Comparison of ENCODE assay signal across 15 cellular contexts in the genomic region with DNA sequence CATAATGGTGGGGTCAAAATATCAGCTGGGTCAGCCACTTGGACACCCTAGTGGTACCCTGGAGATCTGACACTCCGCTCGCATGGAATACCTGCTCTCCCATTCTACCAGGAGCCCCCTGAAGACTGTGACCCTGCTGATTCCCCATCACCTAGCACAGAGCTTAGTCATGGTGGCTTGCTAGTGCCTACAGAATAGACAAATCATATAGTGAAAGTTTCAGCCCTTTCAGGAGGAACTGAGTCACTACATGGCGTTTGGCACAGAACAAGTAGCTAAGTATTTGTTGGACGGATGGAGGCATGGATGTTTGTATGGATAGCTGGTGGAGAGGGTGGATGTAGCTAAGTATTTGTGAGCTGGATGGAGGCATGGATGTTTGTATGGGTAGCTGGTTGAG.
DNase-seq lines count a peak whose midpoint lies in the region; ATAC-seq and TF ChIP-seq lines count a peak whose summit lies in the region.
"Had no signal": no experiment of that assay in that cellular context is flagged by ENCODE, and none has a peak within 500 bp of the region (broad histone marks: within the 10 kb centered on the region; RNA-seq: fewer than 3 reads in every experiment).

No MANE protein-coding gene starts in this region.

- POLR2A ChIA-PET in activated CD8-positive, alpha-beta T cell treated with anti-CD3 and anti-CD28 coated beads for 36 hours (lab: Charles Lee) = interaction anchor here (1.2 kb wide), 1 partner anchor 8 kb away, joined by 4 read pairs; no protein-coding TSS in a partner anchor
- POLR2A ChIA-PET in activated CD8-positive, alpha-beta T cell treated with anti-CD3 and anti-CD28 coated beads, Interleukin-2, amount 10 ng/mL, durations not matched to agents 7 days and 5 days (lab: Charles Lee) = no interaction called here
- POLR2A ChIA-PET in CD8-positive, alpha-beta T cell (lab: Charles Lee) = no interaction called here

- H3K27ac ChIP-seq in CD8-positive, alpha-beta T cell (ENCODE audit: low read depth, low read length) = no peak overlapping the region
- H3K27ac ChIP-seq in neural progenitor cell = no peak overlapping the region
- H3K27ac ChIP-seq: A549 had no signal

- no peaks in the 10 kb centered on the region for H3K4me1 ChIP-seq in CD8-positive, alpha-beta T cell (ENCODE audit: insufficient read depth, low read length)
- H3K4me1 ChIP-seq in neural progenitor cell = peaks cover 21% of the 10 kb centered on the region
- H3K4me1 ChIP-seq: A549 had no signal

- no peak overlapping the region for H3K9ac ChIP-seq in neural progenitor cell

- peaks cover 19% of the 10 kb centered on the region for H3K27me3 ChIP-seq in CD8-positive, alpha-beta T cell (ENCODE audit: insufficient read depth, low read length)
- H3K27me3 ChIP-seq in neural progenitor cell = peaks cover 100% of the 10 kb centered on the region

- no peak overlapping the region for H2AFZ ChIP-seq in neural progenitor cell (replicated peaks)

- peak; percentile 62 for ATAC-seq in activated CD8-positive, alpha-beta T cell treated with anti-CD3 and anti-CD28 coated beads for 36 hours
- ATAC-seq in activated CD8-positive, alpha-beta T cell treated with anti-CD3 and anti-CD28 coated beads, Interleukin-2, amount 10 ng/mL, durations not matched to agents 7 days and 5 days = no peak
- ATAC-seq in CD8-positive, alpha-beta T cell = no peak
- peak; percentile 85 for ATAC-seq in activated T-helper 17 cell treated with anti-CD3 and anti-CD28 coated beads, Interleukin-2, amount 50 U/mL, for 72 hours (replicated peaks)
- no peak for ATAC-seq in natural killer cell
- no peak for ATAC-seq in effector memory CD8-positive, alpha-beta T cell (replicated peaks)
- ATAC-seq: A549, GM12878, Panc1 had no signal

- no peak overlapping the region for H3K4me3 Mint-ChIP-seq in activated CD8-positive, alpha-beta T cell treated with anti-CD3 and anti-CD28 coated beads for 36 hours
- no peak overlapping the region for H3K4me3 Mint-ChIP-seq in activated CD8-positive, alpha-beta T cell treated with anti-CD3 and anti-CD28 coated beads, Interleukin-2, amount 10 ng/mL, durations not matched to agents 7 days and 5 days
- H3K4me3 Mint-ChIP-seq in CD8-positive, alpha-beta T cell = no peak overlapping the region
- no peak overlapping the region for H3K4me3 Mint-ChIP-seq in activated T-helper 17 cell treated with anti-CD3 and anti-CD28 coated beads, Interleukin-2, amount 50 U/mL, for 72 hours
- no peak overlapping the region for H3K4me3 Mint-ChIP-seq in neural progenitor cell
- H3K4me3 Mint-ChIP-seq in activated T-helper 1 cell treated with anti-CD3 and anti-CD28 coated beads, Interleukin-12 subunit alpha, Interleukin-12 subunit beta, Interleukin-2, Interleukin-4 antibody, amounts not matched to agents 30 ng/mL and 10 ng/mL and 1 ng/mL, durations not matched to agents 14 hours and 24 hours and 36 hours = no peak overlapping the region
- no peak overlapping the region for H3K4me3 Mint-ChIP-seq in natural killer cell
- H3K4me3 Mint-ChIP-seq in effector memory CD8-positive, alpha-beta T cell = no peak overlapping the region

- H4K20me1 ChIP-seq in neural progenitor cell (ENCODE audit: low read depth) = peaks cover 86% of the 10 kb centered on the region

- H3K4me3 ChIP-seq in CD8-positive, alpha-beta T cell (ENCODE audit: low read depth, low read length) = no peak overlapping the region
- no peak overlapping the region for H3K4me3 ChIP-seq in neural progenitor cell
- H3K4me3 ChIP-seq: A549, GM12878 had no signal

- DNase-seq in activated CD8-positive, alpha-beta T cell treated with anti-CD3 and anti-CD28 coated beads for 36 hours = peak; percentile 30
- no peak for DNase-seq in activated CD8-positive, alpha-beta T cell treated with anti-CD3 and anti-CD28 coated beads, Interleukin-2, amount 10 ng/mL, durations not matched to agents 7 days and 5 days
- DNase-seq in CD8-positive, alpha-beta T cell = no peak
- DNase-seq in neural progenitor cell (ENCODE audit: low spot score) (peak; percentile 1), natural killer cell (no peak)
- DNase-seq in activated T-helper 1 cell treated with anti-CD3 and anti-CD28 coated beads, Interleukin-12 subunit alpha, Interleukin-12 subunit beta, Interleukin-2, Interleukin-4 antibody, amounts not matched to agents 30 ng/mL and 10 ng/mL and 1 ng/mL, durations not matched to agents 14 hours and 24 hours and 36 hours (ENCODE audit: low spot score) = no peak
- DNase-seq in effector memory CD8-positive, alpha-beta T cell = no peak
- DNase-seq: DMS53, NCI-H1417, NCI-H1930, NCI-H510A had no signal

- no peaks in the 10 kb centered on the region for H3K9me3 Mint-ChIP-seq in activated CD8-positive, alpha-beta T cell treated with anti-CD3 and anti-CD28 coated beads for 36 hours
- no peaks in the 10 kb centered on the region for H3K9me3 Mint-ChIP-seq in activated CD8-positive, alpha-beta T cell treated with anti-CD3 and anti-CD28 coated beads, Interleukin-2, amount 10 ng/mL, durations not matched to agents 7 days and 5 days (ENCODE audit: insufficient read depth)
- H3K9me3 Mint-ChIP-seq in CD8-positive, alpha-beta T cell = no peaks in the 10 kb centered on the region
- no peaks in the 10 kb centered on the region for H3K9me3 Mint-ChIP-seq in activated T-helper 17 cell treated with anti-CD3 and anti-CD28 coated beads, Interleukin-2, amount 50 U/mL, for 72 hours
- no peaks in the 10 kb centered on the region for H3K9me3 Mint-ChIP-seq in neural progenitor cell
- no peaks in the 10 kb centered on the region for H3K9me3 Mint-ChIP-seq in activated T-helper 1 cell treated with anti-CD3 and anti-CD28 coated beads, Interleukin-12 subunit alpha, Interleukin-12 subunit beta, Interleukin-2, Interleukin-4 antibody, amounts not matched to agents 30 ng/mL and 10 ng/mL and 1 ng/mL, durations not matched to agents 14 hours and 24 hours and 36 hours
- no peaks in the 10 kb centered on the region for H3K9me3 Mint-ChIP-seq in natural killer cell
- no peaks in the 10 kb centered on the region for H3K9me3 Mint-ChIP-seq in effector memory CD8-positive, alpha-beta T cell

- H3K4me2 ChIP-seq in neural progenitor cell = no peak overlapping the region
- H3K4me2 ChIP-seq: A549 had no signal

- no peak for TF ChIP-seq CTCF in activated CD8-positive, alpha-beta T cell treated with anti-CD3 and anti-CD28 coated beads for 36 hours (IDR thresholded peaks at IDR 0.05)
- TF ChIP-seq CTCF in CD8-positive, alpha-beta T cell (IDR thresholded peaks at IDR 0.05) = no peak
- TF ChIP-seq CTCF in neural progenitor cell (IDR thresholded peaks at IDR 0.05) (peak; percentile 20), natural killer cell (IDR thresholded peaks at IDR 0.05) (no peak)

- CTCF ChIA-PET in activated CD8-positive, alpha-beta T cell treated with anti-CD3 and anti-CD28 coated beads for 36 hours (lab: Charles Lee) = interaction anchor here (1.2 to 3.4 kb wide), 4 partner anchors 11 to 62 kb away, joined by 4 to 28 read pairs (median 9); no protein-coding TSS in a partner anchor
- CTCF ChIA-PET in activated CD8-positive, alpha-beta T cell treated with anti-CD3 and anti-CD28 coated beads, Interleukin-2, amount 10 ng/mL, durations not matched to agents 7 days and 5 days (lab: Charles Lee) = interaction anchor here (1.2 to 2.7 kb wide), 3 partner anchors 11 to 103 kb away, joined by 3 to 27 read pairs (median 4); no protein-coding TSS in a partner anchor
- CTCF ChIA-PET in CD8-positive, alpha-beta T cell (lab: Charles Lee) = interaction anchor here (0.7 to 2.0 kb wide), 2 partner anchors 11 to 1110 kb away, joined by 3 to 7 read pairs; no protein-coding TSS in a partner anchor

- no peaks in the 10 kb centered on the region for H3K79me2 ChIP-seq in neural progenitor cell (ENCODE audit: low read depth)

- intact Hi-C loops in activated CD8-positive, alpha-beta T cell treated with anti-CD3 and anti-CD28 coated beads for 36 hours (cut with micrococcal nuclease) = no loop called here
- intact Hi-C loops in CD8-positive, alpha-beta T cell (cut with DNase I, micrococcal nuclease) = no loop called here
- intact Hi-C loops in activated T-helper 1 cell treated with anti-CD3 and anti-CD28 coated beads, Interleukin-12 subunit alpha, Interleukin-12 subunit beta, Interleukin-2, Interleukin-4 antibody, amounts not matched to agents 30 ng/mL and 10 ng/mL and 1 ng/mL, durations not matched to agents 14 hours and 24 hours and 36 hours (cut with micrococcal nuclease) = no loop called here
- intact Hi-C loops in natural killer cell (cut with micrococcal nuclease) = no loop called here

- peaks cover 72% of the 10 kb centered on the region for H3K27me3 Mint-ChIP-seq in activated CD8-positive, alpha-beta T cell treated with anti-CD3 and anti-CD28 coated beads for 36 hours
- peaks cover 70% of the 10 kb centered on the region for H3K27me3 Mint-ChIP-seq in activated CD8-positive, alpha-beta T cell treated with anti-CD3 and anti-CD28 coated beads, Interleukin-2, amount 10 ng/mL, durations not matched to agents 7 days and 5 days (ENCODE audit: low read depth)
- H3K27me3 Mint-ChIP-seq in CD8-positive, alpha-beta T cell (ENCODE audit: low read depth) = peaks cover 68% of the 10 kb centered on the region
- peaks cover 61% of the 10 kb centered on the region for H3K27me3 Mint-ChIP-seq in activated T-helper 17 cell treated with anti-CD3 and anti-CD28 coated beads, Interleukin-2, amount 50 U/mL, for 72 hours
- H3K27me3 Mint-ChIP-seq in neural progenitor cell (ENCODE audit: insufficient read depth, low read depth) = peaks cover 52% of the 10 kb centered on the region
- H3K27me3 Mint-ChIP-seq in activated T-helper 1 cell treated with anti-CD3 and anti-CD28 coated beads, Interleukin-12 subunit alpha, Interleukin-12 subunit beta, Interleukin-2, Interleukin-4 antibody, amounts not matched to agents 30 ng/mL and 10 ng/mL and 1 ng/mL, durations not matched to agents 14 hours and 24 hours and 36 hours (ENCODE audit: insufficient read depth) = peaks cover 74% of the 10 kb centered on the region
- peaks cover 76% of the 10 kb centered on the region in 2 donors for H3K27me3 Mint-ChIP-seq in natural killer cell (ENCODE audit: low read depth in 2 of 2)
- peaks cover 80 to 93% of the 10 kb centered on the region in 2 donors for H3K27me3 Mint-ChIP-seq in effector memory CD8-positive, alpha-beta T cell

- H3F3A ChIP-seq in neural progenitor cell (ENCODE audit: low read depth) = peaks cover 39% of the 10 kb centered on the region

- H3K36me3 ChIP-seq in CD8-positive, alpha-beta T cell (ENCODE audit: insufficient read depth, low read length) = no peaks in the 10 kb centered on the region
- H3K36me3 ChIP-seq in neural progenitor cell = no peaks in the 10 kb centered on the region

- H3K4me1 Mint-ChIP-seq in activated CD8-positive, alpha-beta T cell treated with anti-CD3 and anti-CD28 coated beads for 36 hours (ENCODE audit: low read depth) = peaks cover 12% of the 10 kb centered on the region
- peaks cover 2% of the 10 kb centered on the region for H3K4me1 Mint-ChIP-seq in activated CD8-positive, alpha-beta T cell treated with anti-CD3 and anti-CD28 coated beads, Interleukin-2, amount 10 ng/mL, durations not matched to agents 7 days and 5 days (ENCODE audit: low read depth)
- peaks cover 9% of the 10 kb centered on the region for H3K4me1 Mint-ChIP-seq in CD8-positive, alpha-beta T cell (ENCODE audit: low read depth)
- H3K4me1 Mint-ChIP-seq in activated T-helper 17 cell treated with anti-CD3 and anti-CD28 coated beads, Interleukin-2, amount 50 U/mL, for 72 hours = peaks cover 5% of the 10 kb centered on the region
- H3K4me1 Mint-ChIP-seq in neural progenitor cell = peaks cover 50% of the 10 kb centered on the region
- peaks cover 5% of the 10 kb centered on the region for H3K4me1 Mint-ChIP-seq in activated T-helper 1 cell treated with anti-CD3 and anti-CD28 coated beads, Interleukin-12 subunit alpha, Interleukin-12 subunit beta, Interleukin-2, Interleukin-4 antibody, amounts not matched to agents 30 ng/mL and 10 ng/mL and 1 ng/mL, durations not matched to agents 14 hours and 24 hours and 36 hours (ENCODE audit: low read depth)
- peaks cover 9 to 13% of the 10 kb centered on the region in 2 donors for H3K4me1 Mint-ChIP-seq in natural killer cell
- peaks cover 3 to 7% of the 10 kb centered on the region in 2 donors for H3K4me1 Mint-ChIP-seq in effector memory CD8-positive, alpha-beta T cell (ENCODE audit: low read depth in 2 of 2)

- H3K36me3 Mint-ChIP-seq in activated CD8-positive, alpha-beta T cell treated with anti-CD3 and anti-CD28 coated beads for 36 hours (ENCODE audit: low read depth) = no peaks in the 10 kb centered on the region
- H3K36me3 Mint-ChIP-seq in activated CD8-positive, alpha-beta T cell treated with anti-CD3 and anti-CD28 coated beads, Interleukin-2, amount 10 ng/mL, durations not matched to agents 7 days and 5 days (ENCODE audit: low read depth) = no peaks in the 10 kb centered on the region
- H3K36me3 Mint-ChIP-seq in CD8-positive, alpha-beta T cell = no peaks in the 10 kb centered on the region
- no peaks in the 10 kb centered on the region for H3K36me3 Mint-ChIP-seq in activated T-helper 17 cell treated with anti-CD3 and anti-CD28 coated beads, Interleukin-2, amount 50 U/mL, for 72 hours (ENCODE audit: low read depth)
- H3K36me3 Mint-ChIP-seq in neural progenitor cell = peaks cover 1% of the 10 kb centered on the region
- H3K36me3 Mint-ChIP-seq in activated T-helper 1 cell treated with anti-CD3 and anti-CD28 coated beads, Interleukin-12 subunit alpha, Interleukin-12 subunit beta, Interleukin-2, Interleukin-4 antibody, amounts not matched to agents 30 ng/mL and 10 ng/mL and 1 ng/mL, durations not matched to agents 14 hours and 24 hours and 36 hours (ENCODE audit: low read depth) = peaks cover 3% of the 10 kb centered on the region
- H3K36me3 Mint-ChIP-seq in natural killer cell = no peaks in the 10 kb centered on the region
- no peaks in the 10 kb centered on the region for H3K36me3 Mint-ChIP-seq in effector memory CD8-positive, alpha-beta T cell (ENCODE audit: insufficient read depth)

- no peaks in the 10 kb centered on the region for H3K9me3 ChIP-seq in CD8-positive, alpha-beta T cell (ENCODE audit: low read length)
- no peaks in the 10 kb centered on the region for H3K9me3 ChIP-seq in neural progenitor cell (ENCODE audit: low read depth)
- H3K9me3 ChIP-seq: A549 had no signal

- H3K27ac Mint-ChIP-seq in activated CD8-positive, alpha-beta T cell treated with anti-CD3 and anti-CD28 coated beads for 36 hours = no peak overlapping the region
- no peak overlapping the region for H3K27ac Mint-ChIP-seq in activated CD8-positive, alpha-beta T cell treated with anti-CD3 and anti-CD28 coated beads, Interleukin-2, amount 10 ng/mL, durations not matched to agents 7 days and 5 days
- H3K27ac Mint-ChIP-seq in CD8-positive, alpha-beta T cell = peak overlapping the region; percentile 1
- no peak overlapping the region for H3K27ac Mint-ChIP-seq in activated T-helper 17 cell treated with anti-CD3 and anti-CD28 coated beads, Interleukin-2, amount 50 U/mL, for 72 hours
- H3K27ac Mint-ChIP-seq in neural progenitor cell = no peak overlapping the region
- no peak overlapping the region for H3K27ac Mint-ChIP-seq in activated T-helper 1 cell treated with anti-CD3 and anti-CD28 coated beads, Interleukin-12 subunit alpha, Interleukin-12 subunit beta, Interleukin-2, Interleukin-4 antibody, amounts not matched to agents 30 ng/mL and 10 ng/mL and 1 ng/mL, durations not matched to agents 14 hours and 24 hours and 36 hours
- no peak overlapping the region for H3K27ac Mint-ChIP-seq in natural killer cell
- no peak overlapping the region for H3K27ac Mint-ChIP-seq in effector memory CD8-positive, alpha-beta T cell

Comparison
In these comparisons a context has a peak if more than half of its experiments do, and no peak if none do; other contexts are left out.
1. ATAC-seq: peak in activated CD8-positive, alpha-beta T cell treated with anti-CD3 and anti-CD28 coated beads for 36 hours (single experiment) and activated T-helper 17 cell treated with anti-CD3 and anti-CD28 coated beads, Interleukin-2, amount 50 U/mL, for 72 hours (single experiment); none in activated CD8-positive, alpha-beta T cell treated with anti-CD3 and anti-CD28 coated beads, Interleukin-2, amount 10 ng/mL, durations not matched to agents 7 days and 5 days (single experiment), CD8-positive, alpha-beta T cell (single experiment), natural killer cell (0 of 3) and effector memory CD8-positive, alpha-beta T cell (single experiment).
2. DNase-seq: peak in activated CD8-positive, alpha-beta T cell treated with anti-CD3 and anti-CD28 coated beads for 36 hours (single experiment) and neural progenitor cell (single experiment); none in activated CD8-positive, alpha-beta T cell treated with anti-CD3 and anti-CD28 coated beads, Interleukin-2, amount 10 ng/mL, durations not matched to agents 7 days and 5 days (single experiment), CD8-positive, alpha-beta T cell (0 of 7), activated T-helper 1 cell treated with anti-CD3 and anti-CD28 coated beads, Interleukin-12 subunit alpha, Interleukin-12 subunit beta, Interleukin-2, Interleukin-4 antibody, amounts not matched to agents 30 ng/mL and 10 ng/mL and 1 ng/mL, durations not matched to agents 14 hours and 24 hours and 36 hours (single experiment), natural killer cell (single experiment) and effector memory CD8-positive, alpha-beta T cell (0 of 3).